ENCODE assay signal across 8 cellular contexts in the genomic region with DNA sequence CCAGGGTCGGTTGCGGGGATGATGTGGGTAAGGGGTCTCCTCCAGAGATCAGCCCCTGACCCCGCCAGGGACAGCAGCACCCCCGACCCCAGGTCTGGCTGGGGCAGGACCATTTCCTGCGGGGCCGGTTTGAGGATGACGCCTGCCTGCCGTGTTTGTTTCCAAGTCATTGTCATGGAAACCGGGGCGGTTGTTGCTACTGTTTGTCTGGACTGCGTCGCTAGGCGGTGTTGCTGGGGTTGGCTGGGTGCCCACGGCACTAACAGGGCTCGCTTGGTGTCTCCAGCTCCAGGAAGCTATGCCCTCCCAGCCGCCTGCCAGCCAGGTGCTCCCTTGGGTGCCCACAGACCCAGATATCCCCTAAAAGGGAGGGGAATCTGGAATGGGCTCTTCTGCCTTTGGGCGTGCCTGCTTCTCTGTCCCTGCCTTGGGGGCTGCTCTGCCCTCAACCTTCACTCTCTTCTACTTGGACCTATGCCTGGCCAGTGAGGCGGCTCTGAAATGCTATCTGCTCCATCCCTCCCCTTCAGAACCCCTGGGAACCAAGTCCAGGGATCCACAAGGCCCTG. TPM values are rescaled to one million over a fixed set of nuclear protein-coding genes. Genes with fewer than 3 reads are reported as not detected.
DNase-seq lines count a peak whose midpoint lies in the region; ATAC-seq and TF ChIP-seq lines count a peak whose summit lies in the region.

No MANE protein-coding gene starts in this region.

- H3K9me3 Mint-ChIP-seq in Caco-2 (ENCODE audit: unreplicated experiment): no peaks in the 10 kb centered on the region

- peak overlapping the region; percentile 55 for H3K4me2 ChIP-seq in neuronal stem cell (ENCODE audit: insufficient read depth, low read length, poor library complexity, severe bottlenecking)

- H3K4me1 Mint-ChIP-seq in Caco-2 (ENCODE audit: low read depth, unreplicated experiment): peaks cover 13% of the 10 kb centered on the region

- H3K4me1 ChIP-seq in Caco-2 (peaks cover 31% of the 10 kb centered on the region), neuronal stem cell (ENCODE audit: control insufficient read depth in 2 of 2, insufficient read depth in 1 of 2, low read depth in 1 of 2, low read length in 2 of 2) (peaks cover 50 to 64% of the 10 kb centered on the region in 2 donors), stomach smooth muscle (ENCODE audit: control insufficient read depth, insufficient read depth, low read length) (peaks cover 73% of the 10 kb centered on the region)

- peak overlapping the region; percentile 60 for H2BK15ac ChIP-seq in neuronal stem cell (ENCODE audit: low read length)

- H3K9me3 ChIP-seq in Caco-2: no peaks in the 10 kb centered on the region
- no peaks in the 10 kb centered on the region for H3K9me3 ChIP-seq in MG63
- peaks cover 0 to 6% of the 10 kb centered on the region in 2 donors for H3K9me3 ChIP-seq in neuronal stem cell (replicated peaks in 1 of 2; ENCODE audit: control insufficient read depth in 2 of 2, insufficient read depth in 1 of 2, low read depth in 1 of 2, low read length in 2 of 2)
- H3K9me3 ChIP-seq in stomach smooth muscle (ENCODE audit: control insufficient read depth in 2 of 2, low read length in 2 of 2): no peaks in the 10 kb centered on the region

- no peak overlapping the region for H3K14ac ChIP-seq in neuronal stem cell (ENCODE audit: low read length)

- H2AK5ac ChIP-seq in neuronal stem cell (ENCODE audit: low read depth, low read length): peak overlapping the region; percentile 77

- peak overlapping the region; percentile 92 for H3K4ac ChIP-seq in neuronal stem cell (ENCODE audit: low read length)

- no peak overlapping the region for H3K27ac ChIP-seq in neuronal stem cell (replicated peaks; ENCODE audit: low read length)
- H3K27ac ChIP-seq in stomach smooth muscle (ENCODE audit: low read length): peak overlapping the region; percentile 93

- no peak overlapping the region for H2AFZ ChIP-seq in neuronal stem cell (ENCODE audit: low read length)

- peak overlapping the region; percentile 21 for H2BK120ac ChIP-seq in neuronal stem cell (ENCODE audit: low read depth, low read length)

- peak overlapping the region; percentile 30 for H3K23ac ChIP-seq in neuronal stem cell (ENCODE audit: low read depth, low read length, poor library complexity)

- no CpG with 5 or more reads among the region's 18 CpGs for WGBS in neuronal stem cell (ENCODE audit: extremely low coverage in 2 of 2, insufficient read length in 2 of 2, insufficient replicate concordance in 1 of 2), 2 donors

- H3K27me3 ChIP-seq in Caco-2 (replicated peaks; ENCODE audit: control insufficient read depth, insufficient read depth, low read length): no peaks in the 10 kb centered on the region; the same call in 1 of the 2 replicates
- no peaks in the 10 kb centered on the region for H3K27me3 ChIP-seq in MG63
- peaks cover 0 to 60% (median 21%) of the 10 kb centered on the region in 3 experiments for H3K27me3 ChIP-seq in neuronal stem cell (ENCODE audit: control insufficient read depth in 3 of 3, insufficient read depth in 3 of 3, low read depth in 1 of 3, low read length in 3 of 3)
- H3K27me3 ChIP-seq in stomach smooth muscle (ENCODE audit: control insufficient read depth in 1 of 2, insufficient read depth in 2 of 2, low read length in 2 of 2): peaks cover 2 to 11% of the 10 kb centered on the region in 2 donors

- H3K36me3 ChIP-seq in Caco-2 (ENCODE audit: control insufficient read depth, insufficient read depth, low read length) (no peaks in the 10 kb centered on the region), MG63 (peaks cover 5% of the 10 kb centered on the region; the same call in 1 of the 2 replicates), neuronal stem cell (replicated peaks in 1 of 2; ENCODE audit: control insufficient read depth in 2 of 2, insufficient read depth in 2 of 2, low read length in 2 of 2) (no peaks in the 10 kb centered on the region), stomach smooth muscle (ENCODE audit: control insufficient read depth in 2 of 2, insufficient read depth in 2 of 2, low read length in 2 of 2) (peaks cover 0 to 3% of the 10 kb centered on the region in 2 donors)

- peak overlapping the region; percentile 78 for H3K4me3 Mint-ChIP-seq in Caco-2 (ENCODE audit: unreplicated experiment)

- H2BK12ac ChIP-seq in neuronal stem cell (ENCODE audit: low read length): peak overlapping the region; percentile 97

- CTCF ChIA-PET in Caco-2 (lab: Charles Lee): interaction anchor here (1.9 kb wide), 1 partner anchor 8 kb away, joined by 57 read pairs; a partner anchor contains a TSS

- H3K27ac Mint-ChIP-seq in Caco-2 (ENCODE audit: unreplicated experiment): peak overlapping the region; percentile 96

- POLR2A ChIA-PET in Caco-2 (lab: Charles Lee): interaction anchor here (2.0 kb wide), 1 partner anchor 8 kb away, joined by 14 read pairs; no protein-coding TSS in a partner anchor

- no peak overlapping the region for H4K8ac ChIP-seq in neuronal stem cell (ENCODE audit: low read depth, low read length)

- intact Hi-C loops in Caco-2 (cut with micrococcal nuclease; ENCODE audit: unreplicated experiment): loop anchor here (1.0 to 2.0 kb wide), 2 partner anchors 7 to 111 kb away; no protein-coding TSS in a partner anchor

- peak overlapping the region; percentile 83 for H2BK5ac ChIP-seq in neuronal stem cell (ENCODE audit: low read length)

- no peak overlapping the region for H4K91ac ChIP-seq in neuronal stem cell (ENCODE audit: low read depth, low read length, poor library complexity)

- peaks cover 7% of the 10 kb centered on the region for H3K36me3 Mint-ChIP-seq in Caco-2 (ENCODE audit: insufficient read depth, unreplicated experiment)

- peak overlapping the region; percentile 33 for H3K18ac ChIP-seq in neuronal stem cell (ENCODE audit: low read length)

- peaks cover 7% of the 10 kb centered on the region for H3K27me3 Mint-ChIP-seq in Caco-2 (ENCODE audit: insufficient read depth, unreplicated experiment)

- peaks cover 5% of the 10 kb centered on the region for H3K79me1 ChIP-seq in neuronal stem cell (ENCODE audit: low read depth, low read length)

- no TSS peak for BruUV-seq in Caco-2 (replicated peaks; lab: Mats Ljungman, UMichigan)

- no peak for TF ChIP-seq CTCF in Caco-2 (IDR thresholded peaks at IDR 0.05; ENCODE audit: insufficient read depth in 1 of 2, low read depth in 1 of 2, low read length in 1 of 2, severe bottlenecking in 1 of 2, unreplicated experiment in 1 of 2)
- no peak for TF ChIP-seq CTCF in foreskin fibroblast (IDR thresholded peaks at IDR 0.05; ENCODE audit: low read depth, low read length)

- DNase-seq in Caco-2 (peak; percentile 89 to 92), MG63 (peak; percentile 77), SIG-M5 (lab: John Stamatoyannopoulos, UW) (peak; percentile 49), foreskin fibroblast (peak; percentile 95 to 98), neuronal stem cell (ENCODE audit: low spot score) (no peak)
- peak; percentile 90 for DNase-seq in activated gamma-delta T cell treated with anti-CD3 and anti-CD28 coated beads, Interleukin-2, amount 50 U/mL, for 16 hours (ENCODE audit: low read depth)

- ATAC-seq in GM21825 (IDR thresholded peaks at IDR 0.05; ENCODE audit: unreplicated experiment): peak; percentile 40

- H3K9ac ChIP-seq in neuronal stem cell (ENCODE audit: low read depth, low read length, poor library complexity) (no peak overlapping the region), stomach smooth muscle (ENCODE audit: low read length in 2 of 2) (peak overlapping the region; percentile 52 to 62)

- H3K4me3 ChIP-seq in Caco-2 (ENCODE audit: low read depth, low read length) (peak overlapping the region; percentile 21), MG63 (no peak overlapping the region), foreskin fibroblast (ENCODE audit: low read depth in 1 of 2, low read length in 2 of 2) (peak overlapping the region; percentile 34 to 48), neuronal stem cell (ENCODE audit: low read length in 2 of 2) (no peak overlapping the region), stomach smooth muscle (ENCODE audit: low read length in 2 of 2) (peak overlapping the region; percentile 40 to 60)

RNA-seq across cellular contexts. Expression of a gene that starts 4.7 kb away (rescaled TPM):
- 46.0 and 75.1 TPM in 2 replicates for total RNA-seq in Caco-2 (2022)
- 17.3 TPM in 1 of 2 replicates, not detected in the other for total RNA-seq in MG63 (2014; rRNA removed; shearing (Covaris generic); ENCODE audit: low replicate concordance)
- polyA plus RNA-seq in neuronal stem cell (2013, experiment 1 of 2): 98.0 TPM
- polyA plus RNA-seq in neuronal stem cell (2013, experiment 2 of 2): 93.7 TPM

RNA-seq across cellular contexts. Expression of a gene that starts 7.3 kb away (rescaled TPM):
- 0.88 and 1.5 TPM in 2 replicates for total RNA-seq in Caco-2 (2022)
- total RNA-seq in MG63 (2014; rRNA removed; shearing (Covaris generic); ENCODE audit: low replicate concordance): 129 and 270 TPM in 2 replicates
- polyA plus RNA-seq in neuronal stem cell (2013, experiment 1 of 2): 16.9 TPM
- 15.2 TPM for polyA plus RNA-seq in neuronal stem cell (2013, experiment 2 of 2)

RNA-seq across cellular contexts. Expression of a gene that starts 9.1 kb away (rescaled TPM):
- 30.3 and 30.8 TPM in 2 replicates for total RNA-seq in Caco-2 (2022)
- 29.3 and 58.1 TPM in 2 replicates for total RNA-seq in MG63 (2014; rRNA removed; shearing (Covaris generic); ENCODE audit: low replicate concordance)
- 13.4 TPM for polyA plus RNA-seq in neuronal stem cell (2013, experiment 1 of 2)
- 11.7 TPM for polyA plus RNA-seq in neuronal stem cell (2013, experiment 2 of 2)

RNA-seq across cellular contexts. Expression of a gene that starts 44.4 kb away (rescaled TPM):
- total RNA-seq in Caco-2 (2022): 0.28 TPM in 1 of 2 replicates, not detected in the other
- total RNA-seq in MG63 (2014; rRNA removed; shearing (Covaris generic); ENCODE audit: low replicate concordance): 7.1 and 17.0 TPM in 2 replicates
- 7.2 TPM for polyA plus RNA-seq in neuronal stem cell (2013, experiment 1 of 2)
- 6.3 TPM for polyA plus RNA-seq in neuronal stem cell (2013, experiment 2 of 2)

Comparison
In these comparisons a context has a peak if more than half of its experiments do, and no peak if none do; other contexts are left out.
1. H3K4me3 ChIP-seq: peak in Caco-2 (single experiment), foreskin fibroblast (2 of 2) and stomach smooth muscle (2 of 2); none in MG63 (single experiment) and neuronal stem cell (0 of 2).
2. RNA of a gene that starts 7.3 kb away (total RNA-seq): 129 to 270 TPM in MG63; 0.88 to 1.5 TPM in Caco-2; every median in the first group is over 10 times any median in the second.